8 cellular contexts compared by ENCODE assay signal in genomic region chr14:100304825-100305445, GRCh38. TPM values are rescaled to one million over a fixed set of nuclear protein-coding genes. Genes with fewer than 3 reads are reported as not detected.
DNase-seq lines count a peak whose midpoint lies in the region; ATAC-seq and TF ChIP-seq lines count a peak whose summit lies in the region.

No MANE protein-coding gene starts in this region.

- peaks cover 36% of the 10 kb centered on the region for H3K4me1 Mint-ChIP-seq in endothelial cell (ENCODE audit: unreplicated experiment)

- H3K27me3 Mint-ChIP-seq in endothelial cell (ENCODE audit: unreplicated experiment): peaks cover 7% of the 10 kb centered on the region

- no peaks in the 10 kb centered on the region for H3K9me3 Mint-ChIP-seq in endothelial cell (ENCODE audit: unreplicated experiment)

- peaks cover 21 to 67% (median 53%) of the 10 kb centered on the region in 11 experiments for H4K20me1 ChIP-seq in BLaER1 treated with 17β-estradiol and CSF1 and Interleukin-3, amounts not matched to agents 10 nM and 100 nM

- H3K4me1 ChIP-seq in BLaER1 treated with 17β-estradiol and CSF1 and Interleukin-3, amounts not matched to agents 10 nM and 100 nM: peaks cover 49 to 81% (median 71%) of the 10 kb centered on the region in 10 experiments
- H3K4me1 ChIP-seq in mucosa of descending colon (ENCODE audit: low read depth): peaks cover 20% of the 10 kb centered on the region

- H3K27ac ChIP-seq in BLaER1 treated with 17β-estradiol and CSF1 and Interleukin-3, amounts not matched to agents 10 nM and 100 nM: peak overlapping the region; percentile 67 to 98 (median 94); a peak in 20 of 22 replicates

- ATAC-seq in SK-N-SH treated with all-trans-retinoic acid at 6 μM for 48 hours (peak; percentile 23), mucosa of descending colon (peak; percentile 19), HG03097 (IDR thresholded peaks at IDR 0.05; ENCODE audit: low FRiP score, unreplicated experiment) (no peak), GM21526 (IDR thresholded peaks at IDR 0.05; ENCODE audit: low FRiP score, unreplicated experiment) (no peak)

- H3K36me3 ChIP-seq in BLaER1 treated with 17β-estradiol and CSF1 and Interleukin-3, amounts not matched to agents 10 nM and 100 nM: peaks cover 0 to 30% (median 12%) of the 10 kb centered on the region in 11 experiments; a peak in 12 of 22 replicates
- H3K36me3 ChIP-seq in mucosa of descending colon (ENCODE audit: low read depth): no peaks in the 10 kb centered on the region

- peak overlapping the region; percentile 74 for H3K27ac Mint-ChIP-seq in endothelial cell (ENCODE audit: unreplicated experiment)

- intact Hi-C loops in mucosa of descending colon (cut with DNase I, micrococcal nuclease): loop anchor here in 1 of 2 donors (10.0 kb wide), 1 partner anchor 70 kb away; the partner anchor contains the start of gene WDR25

- H3K4me2 ChIP-seq in BLaER1 treated with 17β-estradiol and CSF1 and Interleukin-3, amounts not matched to agents 10 nM and 100 nM: peak overlapping the region; percentile 83 to 99 (median 94)

- peaks cover 6% of the 10 kb centered on the region for H3K36me3 Mint-ChIP-seq in endothelial cell (ENCODE audit: low read depth, unreplicated experiment)

- H3K4me3 ChIP-seq in BLaER1 treated with 17β-estradiol and CSF1 and Interleukin-3, amounts not matched to agents 10 nM and 100 nM: peak overlapping the region; percentile 78 to 97 (median 95)
- no peak overlapping the region for H3K4me3 ChIP-seq in mucosa of descending colon

- no peaks in the 10 kb centered on the region for H3K9me3 ChIP-seq in BLaER1 treated with 17β-estradiol and CSF1 and Interleukin-3, amounts not matched to agents 10 nM and 100 nM (replicated peaks in 1 of 11)
- no peaks in the 10 kb centered on the region for H3K9me3 ChIP-seq in mucosa of descending colon

- H3K4me3 Mint-ChIP-seq in endothelial cell (ENCODE audit: unreplicated experiment): peak overlapping the region; percentile 96

- H3K27me3 ChIP-seq in BLaER1 treated with 17β-estradiol and CSF1 and Interleukin-3, amounts not matched to agents 10 nM and 100 nM: no peaks in the 10 kb centered on the region

- no peak for TF ChIP-seq CTCF in endothelial cell (IDR thresholded peaks at IDR 0.05; ENCODE audit: unreplicated experiment)
- no peak for TF ChIP-seq CTCF in mucosa of descending colon (IDR thresholded peaks at IDR 0.05)

- peak overlapping the region; percentile 83 to 99 (median 96) for H3K9ac ChIP-seq in BLaER1 treated with 17β-estradiol and CSF1 and Interleukin-3, amounts not matched to agents 10 nM and 100 nM

- DNase-seq in HK-2 (ENCODE audit: unreplicated experiment): peak; percentile 32
- no peak for DNase-seq in endothelial cell (ENCODE audit: low spot score)
- DNase-seq in mucosa of descending colon: peak; percentile 67 to 76 (median 69)
- DNase-seq in SKM-1 (lab: John Stamatoyannopoulos, UW; ENCODE audit: unreplicated experiment): no peak

TF ChIP-seq in SK-N-SH treated with all-trans-retinoic acid at 6 μM for 48 hours, 23 proteins besides CTCF, POLR2A, EP300 and RAD21:
- TF ChIP-seq ZFP30 (CRISPR knock-in tag; IDR thresholded peaks at IDR 0.05): no peak
- TF ChIP-seq ESRRG (CRISPR knock-in tag; IDR thresholded peaks at IDR 0.05): no peak
- no peak for TF ChIP-seq OSR1 (CRISPR knock-in tag; IDR thresholded peaks at IDR 0.05)
- TF ChIP-seq SNAI2 (CRISPR knock-in tag; IDR thresholded peaks at IDR 0.05): no peak
- no peak for TF ChIP-seq RARB (CRISPR knock-in tag; IDR thresholded peaks at IDR 0.05)
- TF ChIP-seq ZNF8 (CRISPR knock-in tag; IDR thresholded peaks at IDR 0.05): no peak
- no peak for TF ChIP-seq ARNTL (CRISPR knock-in tag; IDR thresholded peaks at IDR 0.05; ENCODE audit: borderline replicate concordance, low read depth)
- no peak for TF ChIP-seq ZNF565 (CRISPR knock-in tag; conservative IDR thresholded peaks at IDR 0.05; ENCODE audit: low read depth)
- TF ChIP-seq, protein P1, sequence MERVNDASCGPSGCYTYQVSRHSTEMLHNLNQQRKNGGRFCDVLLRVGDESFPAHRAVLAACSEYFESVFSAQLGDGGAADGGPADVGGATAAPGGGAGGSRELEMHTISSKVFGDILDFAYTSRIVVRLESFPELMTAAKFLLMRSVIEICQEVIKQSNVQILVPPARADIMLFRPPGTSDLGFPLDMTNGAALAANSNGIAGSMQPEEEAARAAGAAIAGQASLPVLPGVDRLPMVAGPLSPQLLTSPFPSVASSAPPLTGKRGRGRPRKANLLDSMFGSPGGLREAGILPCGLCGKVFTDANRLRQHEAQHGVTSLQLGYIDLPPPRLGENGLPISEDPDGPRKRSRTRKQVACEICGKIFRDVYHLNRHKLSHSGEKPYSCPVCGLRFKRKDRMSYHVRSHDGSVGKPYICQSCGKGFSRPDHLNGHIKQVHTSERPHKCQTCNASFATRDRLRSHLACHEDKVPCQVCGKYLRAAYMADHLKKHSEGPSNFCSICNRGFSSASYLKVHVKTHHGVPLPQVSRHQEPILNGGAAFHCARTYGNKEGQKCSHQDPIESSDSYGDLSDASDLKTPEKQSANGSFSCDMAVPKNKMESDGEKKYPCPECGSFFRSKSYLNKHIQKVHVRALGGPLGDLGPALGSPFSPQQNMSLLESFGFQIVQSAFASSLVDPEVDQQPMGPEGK (CRISPR knock-in tag; IDR thresholded peaks at IDR 0.05; ENCODE audit: borderline replicate concordance): no peak
- no peak for TF ChIP-seq ZC3H10 (CRISPR knock-in tag; IDR thresholded peaks at IDR 0.05)
- TF ChIP-seq PPARA (CRISPR knock-in tag; IDR thresholded peaks at IDR 0.05; ENCODE audit: borderline replicate concordance): no peak
- TF ChIP-seq, protein P2, sequence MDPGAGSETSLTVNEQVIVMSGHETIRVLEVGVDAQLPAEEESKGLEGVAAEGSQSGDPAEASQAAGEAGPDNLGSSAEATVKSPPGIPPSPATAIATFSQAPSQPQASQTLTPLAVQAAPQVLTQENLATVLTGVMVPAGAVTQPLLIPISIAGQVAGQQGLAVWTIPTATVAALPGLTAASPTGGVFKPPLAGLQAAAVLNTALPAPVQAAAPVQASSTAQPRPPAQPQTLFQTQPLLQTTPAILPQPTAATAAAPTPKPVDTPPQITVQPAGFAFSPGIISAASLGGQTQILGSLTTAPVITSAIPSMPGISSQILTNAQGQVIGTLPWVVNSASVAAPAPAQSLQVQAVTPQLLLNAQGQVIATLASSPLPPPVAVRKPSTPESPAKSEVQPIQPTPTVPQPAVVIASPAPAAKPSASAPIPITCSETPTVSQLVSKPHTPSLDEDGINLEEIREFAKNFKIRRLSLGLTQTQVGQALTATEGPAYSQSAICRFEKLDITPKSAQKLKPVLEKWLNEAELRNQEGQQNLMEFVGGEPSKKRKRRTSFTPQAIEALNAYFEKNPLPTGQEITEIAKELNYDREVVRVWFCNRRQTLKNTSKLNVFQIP (CRISPR knock-in tag; IDR thresholded peaks at IDR 0.05; ENCODE audit: borderline replicate concordance, low read depth): no peak

RNA-seq across cellular contexts. Expression of gene SLC25A29, which starts 1.3 kb away (rescaled TPM):
- total RNA-seq in endothelial cell (ENCODE audit: unreplicated experiment): 165 TPM
- total RNA-seq in mucosa of descending colon: 10 to 100 TPM; 19.6 to 28.2 (median 28.1) TPM

RNA-seq across cellular contexts. Expression of gene SLC25A47, which starts 18.2 kb away (rescaled TPM):
- total RNA-seq in endothelial cell (ENCODE audit: unreplicated experiment) (not detected), mucosa of descending colon (under 1 TPM in 1 of 3 donors, not detected in 2; 0.17 TPM)

Comparison
In these comparisons a context has a peak if more than half of its experiments do, and no peak if none do; other contexts are left out.
1. DNase-seq: peak in HK-2 (single experiment) and mucosa of descending colon (3 of 3); none in endothelial cell (single experiment) and SKM-1 (single experiment).
2. ATAC-seq: peak in SK-N-SH treated with all-trans-retinoic acid at 6 μM for 48 hours (single experiment) and mucosa of descending colon (single experiment); none in HG03097 (single experiment) and GM21526 (single experiment).